In genomic region chr19:16655727-16656126, GRCh38 we compare ENCODE assay signal across 15 cellular contexts. TPM values are rescaled to one million over a fixed set of nuclear protein-coding genes. Genes with fewer than 3 reads are reported as not detected.
DNase-seq lines count a peak whose midpoint lies in the region; ATAC-seq and TF ChIP-seq lines count a peak whose summit lies in the region.
"Had no signal": no experiment of that assay in that cellular context is flagged by ENCODE, and none has a peak within 500 bp of the region (broad histone marks: within the 10 kb centered on the region; RNA-seq: fewer than 3 reads in every experiment).

No MANE protein-coding gene starts in this region.

- H3K9me3 ChIP-seq in CD4-positive, alpha-beta T cell (ENCODE audit: control insufficient read depth, low read length), result no peaks in the 10 kb centered on the region
- no peaks in the 10 kb centered on the region for H3K9me3 ChIP-seq in WERI-Rb-1 (ENCODE audit: severe bottlenecking)
- H3K9me3 ChIP-seq: Caco-2 had no signal

- no peaks in the 10 kb centered on the region for H3K4me1 ChIP-seq in GM23338 (ENCODE audit: insufficient read depth)
- H3K4me1 ChIP-seq: Caco-2 had no signal

- no peak for DNase-seq in CD4-positive, alpha-beta T cell
- DNase-seq in D341Med (ENCODE audit: low spot score) (peak; percentile 62), WERI-Rb-1 (peak; percentile 43), HPDE6-E6E7 (ENCODE audit: extremely low spot score) (no peak), GM23338 (ENCODE audit: low spot score) (no peak)
- DNase-seq: C1 segment of cervical spinal cord; Caco-2; CD8-positive, alpha-beta T cell; DMS153; DND-41; GM23248; H9 had no signal

- no peaks in the 10 kb centered on the region for H3K27me3 ChIP-seq in CD4-positive, alpha-beta T cell (ENCODE audit: control insufficient read depth, insufficient read depth, low read length)
- H3K27me3 ChIP-seq in WERI-Rb-1 (ENCODE audit: insufficient read depth, low read depth, severe bottlenecking), result no peaks in the 10 kb centered on the region
- H3K27me3 ChIP-seq in GM23338 (ENCODE audit: insufficient read depth), result no peaks in the 10 kb centered on the region

- peaks cover 69% of the 10 kb centered on the region for H3K36me3 ChIP-seq in WERI-Rb-1
- H3K36me3 ChIP-seq in GM23338 (ENCODE audit: insufficient read depth), result peaks cover 38% of the 10 kb centered on the region

- intact Hi-C loops in CD4-positive, alpha-beta T cell (cut with DNase I, micrococcal nuclease), result no loop called here

- no peak overlapping the region for H2AFZ ChIP-seq in GM23338
- H2AFZ ChIP-seq: GM23248 had no signal

- no peak overlapping the region for H3K4me2 ChIP-seq in GM23338

- H3F3A ChIP-seq in GM23338 (replicated peaks; ENCODE audit: low read depth), result 0 out of 2 replicates have a peak, but pooled peaks cover 3% of the 10 kb centered on the region

- H3K4me3 Mint-ChIP-seq in CD4-positive, alpha-beta T cell, result no peak overlapping the region
- H3K4me3 Mint-ChIP-seq in GM23338, result no peak overlapping the region
- H3K4me3 Mint-ChIP-seq: H9 had no signal

- peaks cover 87% of the 10 kb centered on the region for H3K36me3 Mint-ChIP-seq in CD4-positive, alpha-beta T cell (ENCODE audit: low read depth)
- peaks cover 82% of the 10 kb centered on the region for H3K36me3 Mint-ChIP-seq in GM23338 (ENCODE audit: low read depth)

- peaks cover 25% of the 10 kb centered on the region for H4K20me1 ChIP-seq in GM23338 (replicated peaks; ENCODE audit: insufficient read depth)

- no peaks in the 10 kb centered on the region for H3K9me3 Mint-ChIP-seq in CD4-positive, alpha-beta T cell
- H3K9me3 Mint-ChIP-seq in GM23338, result no peaks in the 10 kb centered on the region
- H3K9me3 Mint-ChIP-seq: CD8-positive, alpha-beta T cell; H9 had no signal

- peaks cover 46% of the 10 kb centered on the region for H3K79me2 ChIP-seq in GM23338 (replicated peaks; ENCODE audit: insufficient read depth)

- H3K27me3 Mint-ChIP-seq in CD4-positive, alpha-beta T cell, result no peaks in the 10 kb centered on the region
- H3K27me3 Mint-ChIP-seq in GM23338 (ENCODE audit: insufficient read depth, low read depth, poor library complexity), result peaks cover 8% of the 10 kb centered on the region

- H3K27ac Mint-ChIP-seq in CD4-positive, alpha-beta T cell, result peak overlapping the region; percentile 24
- no peak overlapping the region for H3K27ac Mint-ChIP-seq in GM23338
- H3K27ac Mint-ChIP-seq: CD8-positive, alpha-beta T cell; H9 had no signal

- peaks cover 44% of the 10 kb centered on the region for H3K4me1 Mint-ChIP-seq in CD4-positive, alpha-beta T cell (ENCODE audit: low read depth)
- peaks cover 2% of the 10 kb centered on the region; the same call in 1 of the 3 replicates for H3K4me1 Mint-ChIP-seq in GM23338

- H3K27ac ChIP-seq in CD4-positive, alpha-beta T cell (ENCODE audit: low read depth, low read length), result no peak overlapping the region
- peak overlapping the region; percentile 65 for H3K27ac ChIP-seq in WERI-Rb-1
- no peak overlapping the region for H3K27ac ChIP-seq in GM23338 (ENCODE audit: low read depth)
- H3K27ac ChIP-seq: GM23248 had no signal

- H3K4me3 ChIP-seq in WERI-Rb-1 (ENCODE audit: low read depth, low read length), result no peak overlapping the region
- no peak overlapping the region for H3K4me3 ChIP-seq in GM23338
- H3K4me3 ChIP-seq: GM12878, GM23248 had no signal

- POLR2A ChIA-PET in CD4-positive, alpha-beta T cell (lab: Charles Lee), result no interaction called here

- CTCF ChIA-PET in CD4-positive, alpha-beta T cell (lab: Charles Lee), result no interaction called here

- H3K9me2 ChIP-seq in GM23338 (ENCODE audit: insufficient read depth), result no peaks in the 10 kb centered on the region

- ATAC-seq in CD4-positive, alpha-beta T cell (ENCODE audit: poor library complexity), result no peak
- ATAC-seq in HG03520 (IDR thresholded peaks at IDR 0.05; ENCODE audit: unreplicated experiment), result no peak
- no peak for ATAC-seq in GM23338
- ATAC-seq: CD8-positive, alpha-beta T cell; GM12878; HCT116 had no signal

- TF ChIP-seq CTCF in CD4-positive, alpha-beta T cell (IDR thresholded peaks at IDR 0.05), result no peak
- TF ChIP-seq CTCF in WERI-Rb-1 (IDR thresholded peaks at IDR 0.05; ENCODE audit: low read depth, low read length) (no peak), GM23338 (conservative IDR thresholded peaks at IDR 0.05; ENCODE audit: low read depth in 2 of 2) (no peak)

TF ChIP-seq in GM23338, 12 proteins besides CTCF, POLR2A, EP300 and RAD21:
- TF ChIP-seq NANOG (IDR thresholded peaks at IDR 0.05; ENCODE audit: borderline replicate concordance) (no peak), EZH2phosphoT487 (IDR thresholded peaks at IDR 0.05; ENCODE audit: unreplicated experiment) (no peak)

RNA-seq across cellular contexts. Expression of gene SMIM7, which starts 4.2 kb away (rescaled TPM):
- 10 to 100 TPM; 44.3 to 47.4 TPM for total RNA-seq in CD4-positive, alpha-beta T cell
- total RNA-seq in GM23338 (2014; rRNA removed; shearing (Covaris generic)), result 64.2 and 81.7 TPM in 2 replicates
- 84.5 and 91.3 TPM in 2 replicates for polyA plus RNA-seq in GM23338 (2016; fragmentation: Nextera tagmentation; extraction: Ambion mirVana)

RNA-seq across cellular contexts. Expression of gene TMEM38A, which starts 5.2 kb away (rescaled TPM):
- under 1 TPM in 1 of 2 experiments, not detected in 1; 0.59 TPM for total RNA-seq in CD4-positive, alpha-beta T cell
- total RNA-seq in GM23338 (2014; rRNA removed; shearing (Covaris generic)), result 11.3 and 14.1 TPM in 2 replicates
- 5.9 and 7.6 TPM in 2 replicates for polyA plus RNA-seq in GM23338 (2016; fragmentation: Nextera tagmentation; extraction: Ambion mirVana)

RNA-seq across cellular contexts. Expression of gene MED26, which starts 27.7 kb away (rescaled TPM):
- total RNA-seq in CD4-positive, alpha-beta T cell, result 10 to 100 TPM; 50.4 to 52.4 TPM
- total RNA-seq in GM23338 (2014; rRNA removed; shearing (Covaris generic)), result 13.1 and 15.4 TPM in 2 replicates
- polyA plus RNA-seq in GM23338 (2016; fragmentation: Nextera tagmentation; extraction: Ambion mirVana), result 7.4 and 8.6 TPM in 2 replicates

Comparison
In these comparisons a context has a peak if more than half of its experiments do, and no peak if none do; other contexts are left out.
1. DNase-seq: peak in D341Med (single experiment) and WERI-Rb-1 (single experiment); none in CD4-positive, alpha-beta T cell (0 of 10), HPDE6-E6E7 (single experiment) and GM23338 (single experiment).